16 cellular contexts compared by ENCODE assay signal in genomic region chr7:37230221-37230620, GRCh38.
DNase-seq lines count a peak whose midpoint lies in the region; ATAC-seq lines count a peak whose summit lies in the region.
"Had no signal": no experiment of that assay in that cellular context is flagged by ENCODE, and none has a peak within 500 bp of the region (broad histone marks: within the 10 kb centered on the region; RNA-seq: fewer than 3 reads in every experiment).

No MANE protein-coding gene starts in this region.

- peak; percentile 8 to 15 for DNase-seq in activated CD4-positive, alpha-beta T cell treated with anti-CD3 and anti-CD28 coated beads, Interleukin-2, amount 50 U/mL, for 4 hours
- no peak for DNase-seq in activated CD4-positive, alpha-beta T cell treated with anti-CD3 and anti-CD28 coated beads, Interleukin-2, amount 10 ng/mL, durations not matched to agents 24 days and 14 days
- peak; percentile 51 for DNase-seq in left ventricle myocardium superior
- DNase-seq in stimulated activated effector memory CD8-positive, alpha-beta T cell treated with anti-CD3 and anti-CD28 coated beads, Interleukin-12 subunit alpha, Interleukin-12 subunit beta, amount 100 ng/mL, for 72 hours (ENCODE audit: low spot score in 2 of 2), result no peak
- no peak for DNase-seq in NK-92 (lab: John Stamatoyannopoulos, UW; ENCODE audit: unreplicated experiment)
- no peak for DNase-seq in NCI-H345 (lab: John Stamatoyannopoulos, UW)
- DNase-seq: esophagus squamous epithelium, immature natural killer cell, natural killer cell, NCI-H1048, NCI-H526, small intestine, uterus, WERI-Rb-1 had no signal

- no peak overlapping the region for H3K27ac Mint-ChIP-seq in activated CD4-positive, alpha-beta T cell treated with anti-CD3 and anti-CD28 coated beads, Interleukin-2, amount 10 ng/mL, durations not matched to agents 24 days and 14 days
- H3K27ac Mint-ChIP-seq in stimulated activated effector memory CD8-positive, alpha-beta T cell treated with anti-CD3 and anti-CD28 coated beads, Interleukin-12 subunit alpha, Interleukin-12 subunit beta, amount 100 ng/mL, for 72 hours, result no peak overlapping the region
- H3K27ac Mint-ChIP-seq: immature natural killer cell, natural killer cell had no signal

- H3K4me1 Mint-ChIP-seq in activated CD4-positive, alpha-beta T cell treated with anti-CD3 and anti-CD28 coated beads, Interleukin-2, amount 10 ng/mL, durations not matched to agents 24 days and 14 days, result peaks cover 14% of the 10 kb centered on the region
- H3K4me1 Mint-ChIP-seq in stimulated activated effector memory CD8-positive, alpha-beta T cell treated with anti-CD3 and anti-CD28 coated beads, Interleukin-12 subunit alpha, Interleukin-12 subunit beta, amount 100 ng/mL, for 72 hours, result peaks cover 6% of the 10 kb centered on the region

- intact Hi-C loops in activated CD4-positive, alpha-beta T cell treated with anti-CD3 and anti-CD28 coated beads, Interleukin-2, amount 10 ng/mL, durations not matched to agents 24 days and 14 days (cut with micrococcal nuclease), result no loop called here
- intact Hi-C loops in left ventricle myocardium superior (cut with micrococcal nuclease), result no loop called here

- H3K27me3 Mint-ChIP-seq in activated CD4-positive, alpha-beta T cell treated with anti-CD3 and anti-CD28 coated beads, Interleukin-2, amount 10 ng/mL, durations not matched to agents 24 days and 14 days, result no peaks in the 10 kb centered on the region

- no peaks in the 10 kb centered on the region for H3K9me3 Mint-ChIP-seq in activated CD4-positive, alpha-beta T cell treated with anti-CD3 and anti-CD28 coated beads, Interleukin-2, amount 10 ng/mL, durations not matched to agents 24 days and 14 days
- H3K9me3 Mint-ChIP-seq in stimulated activated effector memory CD8-positive, alpha-beta T cell treated with anti-CD3 and anti-CD28 coated beads, Interleukin-12 subunit alpha, Interleukin-12 subunit beta, amount 100 ng/mL, for 72 hours, result no peaks in the 10 kb centered on the region
- H3K9me3 Mint-ChIP-seq: immature natural killer cell, natural killer cell had no signal

- peak overlapping the region; percentile 72 for H3K27ac ChIP-seq in angular gyrus (ENCODE audit: low read depth, low read length)
- H3K27ac ChIP-seq: esophagus squamous epithelium, uterus, WERI-Rb-1 had no signal

- H3K36me3 Mint-ChIP-seq in activated CD4-positive, alpha-beta T cell treated with anti-CD3 and anti-CD28 coated beads, Interleukin-2, amount 10 ng/mL, durations not matched to agents 24 days and 14 days (ENCODE audit: low read depth), result peaks cover 19% of the 10 kb centered on the region
- peaks cover 5% of the 10 kb centered on the region for H3K36me3 Mint-ChIP-seq in stimulated activated effector memory CD8-positive, alpha-beta T cell treated with anti-CD3 and anti-CD28 coated beads, Interleukin-12 subunit alpha, Interleukin-12 subunit beta, amount 100 ng/mL, for 72 hours
- H3K36me3 Mint-ChIP-seq: natural killer cell had no signal

- no peak overlapping the region for H3K4me3 Mint-ChIP-seq in activated CD4-positive, alpha-beta T cell treated with anti-CD3 and anti-CD28 coated beads, Interleukin-2, amount 10 ng/mL, durations not matched to agents 24 days and 14 days
- no peak overlapping the region for H3K4me3 Mint-ChIP-seq in stimulated activated effector memory CD8-positive, alpha-beta T cell treated with anti-CD3 and anti-CD28 coated beads, Interleukin-12 subunit alpha, Interleukin-12 subunit beta, amount 100 ng/mL, for 72 hours
- H3K4me3 Mint-ChIP-seq: immature natural killer cell, natural killer cell had no signal

- ATAC-seq in left ventricle myocardium superior (peak; percentile 97), GM21786 (IDR thresholded peaks at IDR 0.05; ENCODE audit: unreplicated experiment) (no peak)
- peak; percentile 36 for ATAC-seq in stimulated activated effector memory CD8-positive, alpha-beta T cell treated with anti-CD3 and anti-CD28 coated beads, Interleukin-12 subunit alpha, Interleukin-12 subunit beta, amount 100 ng/mL, for 72 hours
- ATAC-seq: natural killer cell had no signal

Comparison
In these comparisons a context has a peak if more than half of its experiments do, and no peak if none do; other contexts are left out.
1. DNase-seq: peak in activated CD4-positive, alpha-beta T cell treated with anti-CD3 and anti-CD28 coated beads, Interleukin-2, amount 50 U/mL, for 4 hours (2 of 2) and left ventricle myocardium superior (single experiment); none in activated CD4-positive, alpha-beta T cell treated with anti-CD3 and anti-CD28 coated beads, Interleukin-2, amount 10 ng/mL, durations not matched to agents 24 days and 14 days (single experiment), stimulated activated effector memory CD8-positive, alpha-beta T cell treated with anti-CD3 and anti-CD28 coated beads, Interleukin-12 subunit alpha, Interleukin-12 subunit beta, amount 100 ng/mL, for 72 hours (0 of 2), NK-92 (single experiment) and NCI-H345 (single experiment).